In genomic region chr15:77476999-77477398, GRCh38 we compare ENCODE assay signal across 24 cellular contexts.
"Had no signal": no experiment of that assay in that cellular context is flagged by ENCODE, and none has a peak within 500 bp of the region (broad histone marks: within the 10 kb centered on the region; RNA-seq: fewer than 3 reads in every experiment).

No MANE protein-coding gene starts in this region.

- ATAC-seq: left lobe of liver; natural killer cell treated with Interleukin-12 subunit alpha and Interleukin-12 subunit beta and Interleukin-15 and Interleukin-18, amount 100 ng/mL, for 72 hours; stimulated activated effector memory CD8-positive, alpha-beta T cell treated with anti-CD3 and anti-CD28 coated beads, Interleukin-12 subunit alpha, Interleukin-12 subunit beta, amount 100 ng/mL, for 72 hours; stimulated activated naive CD8-positive, alpha-beta T cell treated with anti-CD3 and anti-CD28 coated beads, Interleukin-15, Interleukin-2, amounts not matched to agents 100 U/mL and 50 U/mL, for 24 hours had no signal

- H3K9me3 ChIP-seq: prostate gland, right atrium auricular region, sigmoid colon, testis, tibial artery had no signal

- H3K4me1 Mint-ChIP-seq: memory B cell had no signal

- H3K27ac Mint-ChIP-seq: memory B cell; natural killer cell treated with Interleukin-12 subunit alpha and Interleukin-12 subunit beta and Interleukin-15 and Interleukin-18, amount 100 ng/mL, for 72 hours; stimulated activated effector memory CD8-positive, alpha-beta T cell treated with anti-CD3 and anti-CD28 coated beads, Interleukin-12 subunit alpha, Interleukin-12 subunit beta, amount 100 ng/mL, for 72 hours; type B pancreatic cell had no signal

- H3K27me3 Mint-ChIP-seq: memory B cell; natural killer cell treated with Interleukin-12 subunit alpha and Interleukin-12 subunit beta and Interleukin-15 and Interleukin-18, amount 100 ng/mL, for 72 hours; type B pancreatic cell had no signal

- H3K36me3 ChIP-seq: prostate gland had no signal

- DNase-seq: cerebellar nuclear complex; dorsolateral prefrontal cortex; effector CD4-positive, alpha-beta T cell; head of caudate nucleus; kidney; sigmoid colon; stimulated activated CD4-positive, alpha-beta T cell treated with anti-CD3 and anti-CD28 coated beads, Interleukin-2, amount 100 ng/mL, for 24 hours; stimulated activated CD4-positive, alpha-beta T cell treated with anti-CD3 and anti-CD28 coated beads, Interleukin-4, amount 100 ng/mL, for 24 hours; stimulated activated naive CD8-positive, alpha-beta T cell treated with anti-CD3 and anti-CD28 coated beads, Interleukin-15, Interleukin-2, amounts not matched to agents 100 U/mL and 50 U/mL, for 24 hours; substantia nigra; testis; tibial artery had no signal

- FAIRE-seq: colon, frontal cortex, kidney, urothelium cell line had no signal

- H3K27me3 ChIP-seq: dorsolateral prefrontal cortex, right atrium auricular region, sigmoid colon, testis, tibial artery had no signal

- H3K4me3 Mint-ChIP-seq: memory B cell; natural killer cell treated with Interleukin-12 subunit alpha and Interleukin-12 subunit beta and Interleukin-15 and Interleukin-18, amount 100 ng/mL, for 72 hours; neural crest cell; stimulated activated effector memory CD8-positive, alpha-beta T cell treated with anti-CD3 and anti-CD28 coated beads, Interleukin-12 subunit alpha, Interleukin-12 subunit beta, amount 100 ng/mL, for 72 hours; type B pancreatic cell had no signal

- H3K9me3 Mint-ChIP-seq: memory B cell; natural killer cell treated with Interleukin-12 subunit alpha and Interleukin-12 subunit beta and Interleukin-15 and Interleukin-18, amount 100 ng/mL, for 72 hours; neural crest cell; stimulated activated effector memory CD8-positive, alpha-beta T cell treated with anti-CD3 and anti-CD28 coated beads, Interleukin-12 subunit alpha, Interleukin-12 subunit beta, amount 100 ng/mL, for 72 hours; type B pancreatic cell had no signal

- H3K4me3 ChIP-seq: dorsolateral prefrontal cortex, lung, prostate gland, right atrium auricular region, sigmoid colon, testis, tibial artery had no signal

- H3K4me1 ChIP-seq: prostate gland, testis had no signal

- H3K27ac ChIP-seq: dorsolateral prefrontal cortex, prostate gland, sigmoid colon, testis, tibial artery had no signal
